Comparison of ENCODE assay signal across 19 cellular contexts in the genomic region with DNA sequence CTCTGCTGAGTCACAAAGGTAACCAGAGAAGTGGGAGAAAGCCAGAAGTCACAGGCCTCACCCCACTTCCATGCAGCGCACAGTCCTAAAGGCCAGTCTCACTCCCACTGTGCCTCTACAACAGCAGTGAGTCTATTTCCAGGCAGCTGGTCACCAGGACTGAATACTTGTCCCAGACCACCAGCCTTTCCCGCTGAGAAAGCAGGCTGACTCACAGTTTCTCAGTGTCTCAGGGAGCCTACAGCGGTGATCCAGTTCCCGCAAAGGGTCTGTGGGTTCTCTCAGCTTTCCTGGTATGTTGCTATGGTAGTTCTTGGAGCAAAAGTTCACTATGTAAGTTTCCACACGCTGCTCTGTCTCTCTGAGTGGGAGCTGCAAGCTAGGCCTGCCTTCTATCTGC.
DNase-seq lines count a peak whose midpoint lies in the region; ATAC-seq and TF ChIP-seq lines count a peak whose summit lies in the region.
"Had no signal": no experiment of that assay in that cellular context is flagged by ENCODE, and none has a peak within 500 bp of the region (broad histone marks: within the 10 kb centered on the region; RNA-seq: fewer than 3 reads in every experiment).

No MANE protein-coding gene starts in this region.

- H3K4me1 Mint-ChIP-seq in T-helper 2 cell treated with Interferon-gamma antibody and Interleukin-4, amounts not matched to agents 5 μg/mL and 100 μg/mL, for 36 hours (ENCODE audit: low read depth) = peaks cover 43% of the 10 kb centered on the region
- H3K4me1 Mint-ChIP-seq in H9 (no peaks in the 10 kb centered on the region; a peak in 1 of 4 replicates), chondrocyte (ENCODE audit: low read depth) (peaks cover 26% of the 10 kb centered on the region)
- H3K4me1 Mint-ChIP-seq: IgD-negative memory B cell had no signal

- H2AK5ac ChIP-seq in H9 (ENCODE audit: insufficient read length, low read length) = no peak overlapping the region

- H2AFZ ChIP-seq in H9 (ENCODE audit: low read length) = no peak overlapping the region

- H3K14ac ChIP-seq in H9 (ENCODE audit: insufficient read depth, low read length) = no peak overlapping the region

- no peak overlapping the region for H3K4me2 ChIP-seq in H9 (ENCODE audit: insufficient read depth, insufficient read length, low read length)

- no peak overlapping the region for H2BK120ac ChIP-seq in H9 (ENCODE audit: low read depth, low read length, poor library complexity, severe bottlenecking)

- peak overlapping the region; percentile 55 for H3K27ac Mint-ChIP-seq in T-helper 2 cell treated with Interferon-gamma antibody and Interleukin-4, amounts not matched to agents 5 μg/mL and 100 μg/mL, for 36 hours
- no peak overlapping the region for H3K27ac Mint-ChIP-seq in H9
- H3K27ac Mint-ChIP-seq in chondrocyte (ENCODE audit: unreplicated experiment) = peak overlapping the region; percentile 89
- H3K27ac Mint-ChIP-seq: CD4-positive, CD25-positive, alpha-beta regulatory T cell; dendritic cell treated with granulocyte-macrophage colony-stimulating factor and Interleukin-4, amounts not matched to agents 40 ng/mL and 50 ng/mL, for 4 days; IgD-negative memory B cell; type B pancreatic cell had no signal

- H3K4ac ChIP-seq in H9 (ENCODE audit: low read depth, low read length) = no peak overlapping the region

- no peak overlapping the region for H2BK15ac ChIP-seq in H9 (ENCODE audit: low read depth, low read length)

- H3T11ph ChIP-seq in H9 (ENCODE audit: low read length) = no peak overlapping the region

- H2BK5ac ChIP-seq in H9 (ENCODE audit: insufficient read length, low read length) = no peak overlapping the region

- no peak overlapping the region for H3K56ac ChIP-seq in H9 (ENCODE audit: insufficient read length, low read depth, low read length)

- H3K18ac ChIP-seq in H9 (ENCODE audit: insufficient read length, low read depth, low read length) = peak overlapping the region; percentile 82

- no peak overlapping the region for H4K91ac ChIP-seq in H9 (ENCODE audit: insufficient read length, low read depth, low read length)

- no peaks in the 10 kb centered on the region for H3K79me1 ChIP-seq in H9 (ENCODE audit: insufficient read depth, low read depth, low read length, poor library complexity, severe bottlenecking)

- H3K79me2 ChIP-seq in H9 (ENCODE audit: insufficient read depth, low read length) = no peaks in the 10 kb centered on the region

- H3K27ac ChIP-seq in H9 (ENCODE audit: insufficient read length, low read depth, low read length) = no peak overlapping the region
- H3K27ac ChIP-seq: ascending aorta, left lung had no signal

- peak overlapping the region; percentile 67 for H3K4me3 Mint-ChIP-seq in T-helper 2 cell treated with Interferon-gamma antibody and Interleukin-4, amounts not matched to agents 5 μg/mL and 100 μg/mL, for 36 hours
- H3K4me3 Mint-ChIP-seq in H9 (no peak overlapping the region), chondrocyte (ENCODE audit: unreplicated experiment) (no peak overlapping the region)
- H3K4me3 Mint-ChIP-seq: CD4-positive, CD25-positive, alpha-beta regulatory T cell; dendritic cell treated with granulocyte-macrophage colony-stimulating factor and Interleukin-4, amounts not matched to agents 40 ng/mL and 50 ng/mL, for 4 days; IgD-negative memory B cell; type B pancreatic cell had no signal

- no peak overlapping the region for H2BK20ac ChIP-seq in H9 (ENCODE audit: low read depth, low read length, poor library complexity, severe bottlenecking)

- no peak overlapping the region for H4K8ac ChIP-seq in H9 (replicated peaks; ENCODE audit: insufficient read length, low read depth, low read length)

- H2BK12ac ChIP-seq in H9 (ENCODE audit: insufficient read length, low read depth, low read length) = no peak overlapping the region

- TF ChIP-seq CTCF in H9 (conservative IDR thresholded peaks at IDR 0.05) (no peak), chondrocyte (IDR thresholded peaks at IDR 0.05) (no peak)

- no peaks in the 10 kb centered on the region for H3K27me3 ChIP-seq in H9 (ENCODE audit: insufficient read depth, low read length)
- H3K27me3 ChIP-seq: ascending aorta, left lung had no signal

- H3K9ac ChIP-seq in H9 (ENCODE audit: extremely low read depth, insufficient read length, low read length) = no peak overlapping the region

- no peaks in the 10 kb centered on the region for H3K9me3 ChIP-seq in H9 (ENCODE audit: control insufficient read depth, low read depth, low read length)
- H3K9me3 ChIP-seq: ascending aorta, left lung had no signal

- ATAC-seq in GM18520 (IDR thresholded peaks at IDR 0.05; ENCODE audit: unreplicated experiment) = no peak
- ATAC-seq in HG02870 (IDR thresholded peaks at IDR 0.05; ENCODE audit: unreplicated experiment) = no peak
- no peak for ATAC-seq in GM21786 (IDR thresholded peaks at IDR 0.05; ENCODE audit: unreplicated experiment)
- ATAC-seq: left lung had no signal

- DNase-seq in T-helper 2 cell treated with Interferon-gamma antibody and Interleukin-4, amounts not matched to agents 5 μg/mL and 100 μg/mL, for 36 hours (ENCODE audit: low spot score) = no peak
- DNase-seq in T-helper 2 cell (no peak), H9 (no peak), chondrocyte (ENCODE audit: low spot score) (peak; percentile 55), non-pigmented ciliary epithelial cell (ENCODE audit: low read depth) (peak; percentile 95)
- DNase-seq: CD4-positive, CD25-positive, alpha-beta regulatory T cell; DMS79 treated with DMSO at 0.1 percent for 48 hours; left lung; MM.1S; NCI-H1694 treated with DMSO at 0.1 percent for 48 hours; retina; stimulated activated naive CD4-positive, alpha-beta T cell treated with Interleukin-2 at 50 U/mL for 16 hours had no signal

- H3K36me3 Mint-ChIP-seq in T-helper 2 cell treated with Interferon-gamma antibody and Interleukin-4, amounts not matched to agents 5 μg/mL and 100 μg/mL, for 36 hours (ENCODE audit: low read depth) = peaks cover 67% of the 10 kb centered on the region
- H3K36me3 Mint-ChIP-seq in H9 (ENCODE audit: insufficient read depth in 1 of 3, low read depth in 3 of 3) = peaks cover 0 to 5% (median 0%) of the 10 kb centered on the region in 3 experiments; a peak in 2 of 7 replicates
- no peaks in the 10 kb centered on the region for H3K36me3 Mint-ChIP-seq in chondrocyte (ENCODE audit: low read depth)
- H3K36me3 Mint-ChIP-seq: CD4-positive, CD25-positive, alpha-beta regulatory T cell; IgD-negative memory B cell; type B pancreatic cell had no signal

- H4K20me1 ChIP-seq in H9 (ENCODE audit: control insufficient read depth, insufficient read depth, insufficient read length) = no peaks in the 10 kb centered on the region

- WGBS in H9 (ENCODE audit: extremely low coverage, insufficient read length, low lambda C conversion rate) = no CpG with 5 or more reads among the region's 5 CpGs

- no peak overlapping the region for H3K23ac ChIP-seq in H9 (ENCODE audit: insufficient read length, low read depth, low read length)

- H3K23me2 ChIP-seq in H9 (ENCODE audit: insufficient read length, low read depth, low read length, poor library complexity, severe bottlenecking) = no peaks in the 10 kb centered on the region

- no peaks in the 10 kb centered on the region for H3K27me3 Mint-ChIP-seq in T-helper 2 cell treated with Interferon-gamma antibody and Interleukin-4, amounts not matched to agents 5 μg/mL and 100 μg/mL, for 36 hours (ENCODE audit: low read depth)
- H3K27me3 Mint-ChIP-seq in H9 (ENCODE audit: low read depth) = no peaks in the 10 kb centered on the region
- H3K27me3 Mint-ChIP-seq in chondrocyte (ENCODE audit: low read depth) = no peaks in the 10 kb centered on the region
- H3K27me3 Mint-ChIP-seq: CD4-positive, CD25-positive, alpha-beta regulatory T cell; type B pancreatic cell had no signal

- H3K9me3 Mint-ChIP-seq in T-helper 2 cell treated with Interferon-gamma antibody and Interleukin-4, amounts not matched to agents 5 μg/mL and 100 μg/mL, for 36 hours = peaks cover 83% of the 10 kb centered on the region
- H3K9me3 Mint-ChIP-seq in H9 (peaks cover 0 to 13% of the 10 kb centered on the region in 2 experiments; a peak in 3 of 5 replicates), chondrocyte (ENCODE audit: low read depth) (peaks cover 8% of the 10 kb centered on the region)
- H3K9me3 Mint-ChIP-seq: dendritic cell treated with granulocyte-macrophage colony-stimulating factor and Interleukin-4, amounts not matched to agents 40 ng/mL and 50 ng/mL, for 4 days had no signal

- H3K4me1 ChIP-seq in H9 (ENCODE audit: insufficient read depth, low read length) = no peaks in the 10 kb centered on the region
- H3K4me1 ChIP-seq: ascending aorta, left lung had no signal

- H4K5ac ChIP-seq in H9 (ENCODE audit: insufficient read length, low read depth, low read length) = no peak overlapping the region

Comparison
In these comparisons a context has a peak if more than half of its experiments do, and no peak if none do; other contexts are left out.
1. DNase-seq: peak in chondrocyte (single experiment) and non-pigmented ciliary epithelial cell (single experiment); none in T-helper 2 cell treated with Interferon-gamma antibody and Interleukin-4, amounts not matched to agents 5 μg/mL and 100 μg/mL, for 36 hours (single experiment), T-helper 2 cell (0 of 5) and H9 (single experiment).
2. H3K27ac Mint-ChIP-seq: peak in T-helper 2 cell treated with Interferon-gamma antibody and Interleukin-4, amounts not matched to agents 5 μg/mL and 100 μg/mL, for 36 hours (single experiment) and chondrocyte (single experiment); none in H9 (0 of 3).